In the genomic region with DNA sequence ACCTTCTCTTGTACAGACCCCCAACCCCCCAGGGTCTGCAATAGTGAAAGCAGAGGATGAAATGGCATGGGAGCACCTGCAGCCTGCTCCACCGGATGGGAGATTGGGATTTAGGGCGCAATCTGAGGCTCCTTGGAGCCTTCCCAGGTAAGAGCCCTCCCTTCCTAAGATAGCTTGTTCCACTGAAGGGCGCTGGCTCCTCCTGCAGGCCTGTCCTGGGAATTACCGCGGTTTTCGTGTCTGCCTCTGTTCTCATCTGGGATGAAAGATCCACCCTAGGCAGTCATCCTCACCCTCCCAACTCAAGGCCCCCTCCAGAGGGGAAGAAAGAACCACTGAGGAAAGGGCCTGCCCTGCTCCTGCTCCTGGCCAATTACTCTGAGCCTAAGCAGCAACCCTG, we compare ENCODE assay signal across 9 cellular contexts.
DNase-seq lines count a peak whose midpoint lies in the region; ATAC-seq and TF ChIP-seq lines count a peak whose summit lies in the region.
"Had no signal": no experiment of that assay in that cellular context is flagged by ENCODE, and none has a peak within 500 bp of the region (broad histone marks: within the 10 kb centered on the region; RNA-seq: fewer than 3 reads in every experiment).

No MANE protein-coding gene starts in this region.

- no peak overlapping the region for H3K4me3 ChIP-seq in endodermal cell (ENCODE audit: low read length)

- H3K27ac Mint-ChIP-seq in endodermal cell (no peak overlapping the region), osteocyte (ENCODE audit: unreplicated experiment) (no peak overlapping the region)

- H3K4me1 ChIP-seq in endodermal cell (ENCODE audit: control insufficient read depth, insufficient read depth, low read length) = no peaks in the 10 kb centered on the region

- peak; percentile 38 for DNase-seq in activated CD4-positive, alpha-beta T cell treated with anti-CD3 and anti-CD28 coated beads for 48 hours
- no peak for DNase-seq in activated CD4-positive, alpha-beta T cell treated with anti-CD3 and anti-CD28 coated beads, Interleukin-2, amount 50 U/mL, for 1 hour
- peak; percentile 28 for DNase-seq in NCI-H774 (lab: John Stamatoyannopoulos, UW)
- DNase-seq in endodermal cell = peak; percentile 93
- no peak for DNase-seq in osteocyte (ENCODE audit: extremely low spot score, unreplicated experiment)
- no peak for DNase-seq in mesenteric fat pad (ENCODE audit: low spot score)
- DNase-seq in A172 (ENCODE audit: low spot score) = no peak

- no peaks in the 10 kb centered on the region for H3K27me3 Mint-ChIP-seq in endodermal cell (ENCODE audit: insufficient read depth)
- no peaks in the 10 kb centered on the region for H3K27me3 Mint-ChIP-seq in osteocyte (ENCODE audit: unreplicated experiment)

- H3K9me3 ChIP-seq in endodermal cell (ENCODE audit: control insufficient read depth, low read length) = no peaks in the 10 kb centered on the region
- H3K9me3 ChIP-seq: neutrophil had no signal

- H3K9me3 Mint-ChIP-seq in endodermal cell = peaks cover 3% of the 10 kb centered on the region
- no peaks in the 10 kb centered on the region for H3K9me3 Mint-ChIP-seq in osteocyte (ENCODE audit: unreplicated experiment)

- H3K4me3 Mint-ChIP-seq in endodermal cell (no peak overlapping the region), osteocyte (ENCODE audit: unreplicated experiment) (no peak overlapping the region)

- H3K4me1 Mint-ChIP-seq in endodermal cell = peaks cover 21% of the 10 kb centered on the region
- no peaks in the 10 kb centered on the region for H3K4me1 Mint-ChIP-seq in osteocyte (ENCODE audit: unreplicated experiment)

- peak; percentile 65 for ATAC-seq in HG02642 (IDR thresholded peaks at IDR 0.05; ENCODE audit: poor library complexity, unreplicated experiment)

- no peak overlapping the region for H3K27ac ChIP-seq in endodermal cell (ENCODE audit: low read depth, low read length)
- H3K27ac ChIP-seq: neutrophil had no signal

- no peaks in the 10 kb centered on the region for H3K36me3 ChIP-seq in endodermal cell (ENCODE audit: control insufficient read depth, insufficient read depth, low read length)
- H3K36me3 ChIP-seq: neutrophil had no signal

- WGBS in endodermal cell (ENCODE audit: insufficient coverage in 1 of 2, insufficient read length in 1 of 2), 2 experiments = 10% methylated on average over 6 of the region's 6 CpGs; no CpG with 5 or more reads in 1 of the 2 experiments

- TF ChIP-seq CTCF in endodermal cell (conservative IDR thresholded peaks at IDR 0.05) (peak; percentile 95), osteocyte (IDR thresholded peaks at IDR 0.05) (peak; percentile 47)

- H3K27me3 ChIP-seq in endodermal cell (ENCODE audit: control insufficient read depth, insufficient read depth, low read length, poor library complexity, severe bottlenecking) = no peaks in the 10 kb centered on the region
- H3K27me3 ChIP-seq: neutrophil had no signal

- H3K36me3 Mint-ChIP-seq in endodermal cell (ENCODE audit: low read depth) (peaks cover 3% of the 10 kb centered on the region), osteocyte (ENCODE audit: unreplicated experiment) (no peaks in the 10 kb centered on the region)

- H3K9ac ChIP-seq in endodermal cell (ENCODE audit: extremely low read depth, low read length, poor library complexity, severe bottlenecking) = no peak overlapping the region

Comparison
In these comparisons a context has a peak if more than half of its experiments do, and no peak if none do; other contexts are left out.
1. DNase-seq: peak in activated CD4-positive, alpha-beta T cell treated with anti-CD3 and anti-CD28 coated beads for 48 hours (single experiment), NCI-H774 (single experiment) and endodermal cell (single experiment); none in activated CD4-positive, alpha-beta T cell treated with anti-CD3 and anti-CD28 coated beads, Interleukin-2, amount 50 U/mL, for 1 hour (single experiment), osteocyte (single experiment), mesenteric fat pad (single experiment) and A172 (single experiment).